In the genomic region with DNA sequence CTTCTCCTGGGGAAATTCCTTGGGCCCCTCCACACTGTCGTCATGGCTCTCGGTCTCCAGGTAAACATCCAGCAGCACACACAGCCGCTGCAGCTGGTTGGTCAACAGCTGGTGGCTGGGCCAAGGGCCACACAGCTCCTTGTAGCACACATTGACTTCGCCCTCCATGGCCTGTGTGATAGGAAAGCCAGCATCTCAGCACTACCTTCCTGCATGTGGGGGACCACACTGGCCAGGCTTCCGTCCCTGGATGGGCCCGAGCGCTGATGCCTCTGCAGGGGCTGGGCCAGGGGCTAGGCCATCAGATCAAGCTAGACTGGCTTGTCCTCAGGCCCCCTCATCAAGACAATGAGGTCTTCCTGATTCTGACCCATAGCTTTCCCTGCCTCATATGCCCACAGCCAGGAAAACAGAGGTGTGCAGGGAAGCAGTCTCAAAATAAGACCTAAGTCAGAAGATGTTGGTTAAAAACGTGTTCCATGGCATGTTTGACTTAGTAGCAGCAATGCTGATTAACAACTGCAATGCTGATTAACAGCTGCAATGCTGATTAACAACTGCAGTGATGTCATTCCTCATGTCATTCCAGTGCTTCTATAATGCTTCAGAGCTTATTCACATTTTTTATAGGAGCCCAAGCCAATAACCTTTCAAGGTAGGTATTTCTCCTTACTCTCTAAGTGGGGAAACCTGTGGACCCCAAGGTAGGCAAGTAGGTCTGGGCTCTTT, we compare ENCODE assay signal across 25 cellular contexts. TPM values are rescaled to one million over a fixed set of nuclear protein-coding genes. Genes with fewer than 3 reads are reported as not detected.
"Had no signal": no experiment of that assay in that cellular context is flagged by ENCODE, and none has a peak within 500 bp of the region (broad histone marks: within the 10 kb centered on the region; RNA-seq: fewer than 3 reads in every experiment).

No MANE protein-coding gene starts in this region.

- H3K9me3 ChIP-seq: breast epithelium, gastrocnemius medialis, left ventricle myocardium inferior, pancreas, prostate gland, tibial nerve had no signal

- H3K27me3 Mint-ChIP-seq: naive thymus-derived CD4-positive, alpha-beta T cell had no signal

- DNase-seq: activated CD4-positive, alpha-beta T cell treated with anti-CD3 and anti-CD28 coated beads for 4 hours; activated CD4-positive, alpha-beta T cell treated with anti-CD3 and anti-CD28 coated beads, Interleukin-2, amount 50 U/mL, for 4 hours; activated naive CD4-positive, alpha-beta T cell treated with Interleukin-2 at 50 U/mL for 16 hours; central memory CD4-positive, alpha-beta T cell; effector CD8-positive, alpha-beta T cell; gastrocnemius medialis; glutamatergic neuron; left ventricle myocardium inferior; midbrain; naive thymus-derived CD4-positive, alpha-beta T cell; nucleus accumbens; pancreas; retina; small intestine; stimulated activated CD4-positive, alpha-beta T cell treated with anti-CD3 and anti-CD28 coated beads, Interleukin-2, amount 100 ng/mL, for 24 hours; stimulated activated naive CD4-positive, alpha-beta T cell treated with Interleukin-2 at 50 U/mL for 16 hours; T-helper 9 cell had no signal

- H3K27me3 ChIP-seq: breast epithelium, gastrocnemius medialis, pancreas, tibial nerve had no signal

- H3K9me3 Mint-ChIP-seq: activated T-helper 2 cell treated with anti-CD3 and anti-CD28 coated beads, Interferon-gamma antibody, Interleukin-2, Interleukin-4, amounts not matched to agents 10 μg/mL and 5 μg/mL and 100 μg/mL, durations not matched to agents 14 hours and 24 hours and 36 hours; naive thymus-derived CD4-positive, alpha-beta T cell; T-helper 1 cell treated with Interleukin-12 subunit alpha and Interleukin-12 subunit beta and Interleukin-4 antibody, amounts not matched to agents 30 μg/mL and 1 μg/mL, for 36 hours had no signal

- H3K4me3 ChIP-seq: breast epithelium, gastrocnemius medialis, left ventricle myocardium inferior, pancreas, prostate gland, tibial nerve had no signal

- H3K4me1 ChIP-seq: breast epithelium, pancreas, tibial nerve had no signal

- H3K27ac Mint-ChIP-seq: activated T-helper 2 cell treated with anti-CD3 and anti-CD28 coated beads, Interferon-gamma antibody, Interleukin-2, Interleukin-4, amounts not matched to agents 10 μg/mL and 5 μg/mL and 100 μg/mL, durations not matched to agents 14 hours and 24 hours and 36 hours; T-helper 1 cell treated with Interleukin-12 subunit alpha and Interleukin-12 subunit beta and Interleukin-4 antibody, amounts not matched to agents 30 μg/mL and 1 μg/mL, for 36 hours had no signal

- H3K27ac ChIP-seq: breast epithelium, gastrocnemius medialis, left ventricle myocardium inferior, pancreas, prostate gland, tibial nerve, VCaP had no signal

- H3K4me3 Mint-ChIP-seq: naive thymus-derived CD4-positive, alpha-beta T cell; T-helper 1 cell treated with Interleukin-12 subunit alpha and Interleukin-12 subunit beta and Interleukin-4 antibody, amounts not matched to agents 30 μg/mL and 1 μg/mL, for 36 hours had no signal

- ATAC-seq: gastrocnemius medialis; naive thymus-derived CD4-positive, alpha-beta T cell; pancreas; sciatic nerve had no signal

RNA-seq across cellular contexts. Expression of gene NEFH, which starts 31.3 kb away (rescaled TPM):
- total RNA-seq: lung microvascular endothelial cell had no signal
